21 cellular contexts compared by ENCODE assay signal in genomic region chr19:11540642-11541041, GRCh38. TPM values are rescaled to one million over a fixed set of nuclear protein-coding genes. Genes with fewer than 3 reads are reported as not detected.
DNase-seq lines count a peak whose midpoint lies in the region; ATAC-seq and TF ChIP-seq lines count a peak whose summit lies in the region.
"Had no signal": no experiment of that assay in that cellular context is flagged by ENCODE, and none has a peak within 500 bp of the region (broad histone marks: within the 10 kb centered on the region; RNA-seq: fewer than 3 reads in every experiment).

No MANE protein-coding gene starts in this region.

- no peaks in the 10 kb centered on the region for H3K9me3 ChIP-seq in psoas muscle
- H3K9me3 ChIP-seq: left lung, upper lobe of right lung had no signal

- ATAC-seq in psoas muscle (no peak), GM19035 (IDR thresholded peaks at IDR 0.05; ENCODE audit: unreplicated experiment) (no peak), GM18909 (IDR thresholded peaks at IDR 0.05; ENCODE audit: poor library complexity, unreplicated experiment) (no peak)
- ATAC-seq: left lung, upper lobe of right lung had no signal

- no peak overlapping the region for H3K4me3 Mint-ChIP-seq in immature natural killer cell
- H3K4me3 Mint-ChIP-seq: IgD-negative memory B cell had no signal

- no peak for TF ChIP-seq CTCF in psoas muscle (IDR thresholded peaks at IDR 0.05)

- H3K9me3 Mint-ChIP-seq in immature natural killer cell = no peaks in the 10 kb centered on the region
- H3K9me3 Mint-ChIP-seq: IgD-negative memory B cell had no signal

- TF ChIP-seq RAD21 in Ishikawa (IDR thresholded peaks at IDR 0.05; ENCODE audit: low read depth) = no peak

- H3K27ac ChIP-seq in psoas muscle = no peak overlapping the region
- H3K27ac ChIP-seq: left lung, upper lobe of right lung had no signal

- intact Hi-C loops in psoas muscle (cut with DNase I) = no loop called here

- TF ChIP-seq EP300 in Ishikawa (IDR thresholded peaks at IDR 0.05; ENCODE audit: borderline replicate concordance) = no peak

- H3K27me3 ChIP-seq in psoas muscle (ENCODE audit: insufficient read depth in 3 of 3, low read length in 2 of 3) = no peaks in the 10 kb centered on the region

- no peaks in the 10 kb centered on the region for H3K36me3 ChIP-seq in psoas muscle (ENCODE audit: insufficient read depth in 1 of 2, low read depth in 1 of 2)
- H3K36me3 ChIP-seq: left lung, upper lobe of right lung had no signal

- H3K36me3 Mint-ChIP-seq in immature natural killer cell = no peaks in the 10 kb centered on the region
- H3K36me3 Mint-ChIP-seq: IgD-negative memory B cell had no signal

- no peaks in the 10 kb centered on the region for H3K4me1 ChIP-seq in psoas muscle

- H3K27ac Mint-ChIP-seq in immature natural killer cell = no peak overlapping the region
- H3K27ac Mint-ChIP-seq: IgD-negative memory B cell had no signal

- 70 to 88% (median 75%) methylated on average over 5 of the region's 5 CpGs for WGBS in psoas muscle, 3 donors

- H3K4me3 ChIP-seq in psoas muscle = peak overlapping the region; percentile 47
- H3K4me3 ChIP-seq: left lung, upper lobe of right lung had no signal

- H3K4me1 Mint-ChIP-seq in immature natural killer cell = peaks cover 3 to 7% of the 10 kb centered on the region in 2 donors

- in situ Hi-C loops in ACHN (cut with HindIII; ENCODE audit: low pct_ligation_motif_present, low pct_unique_long_range_greater_than_20kb, low sequenced_read_pairs) = no loop called here

- peaks cover 4 to 19% (median 8%) of the 10 kb centered on the region in 3 donors for H3K27me3 Mint-ChIP-seq in immature natural killer cell (ENCODE audit: low read depth in 3 of 3)

- peak; percentile 32 for DNase-seq in ACHN
- DNase-seq in glomerular visceral epithelial cell (ENCODE audit: extremely low spot score) = peak; percentile 85
- no peak for DNase-seq in psoas muscle
- DNase-seq in NCI-H187 (lab: John Stamatoyannopoulos, UW) = no peak
- DNase-seq in immature natural killer cell = no peak
- DNase-seq: activated CD4-positive, alpha-beta T cell treated with anti-CD3 and anti-CD28 coated beads for 48 hours; activated gamma-delta T cell; foreskin fibroblast; left lung; MV-4-11; NCI-H1930; NCI-H524 treated with DMSO at 0.1 percent for 48 hours; posterior cingulate gyrus; stimulated activated CD4-positive, alpha-beta T cell treated with anti-CD3 and anti-CD28 coated beads, Interleukin-12 subunit alpha, Interleukin-12 subunit beta, amount 100 ng/mL, for 4 hours; T1000; upper lobe of right lung had no signal

TF ChIP-seq in Ishikawa, 13 proteins besides CTCF, POLR2A, EP300 and RAD21:
- TF ChIP-seq TEAD4 (IDR thresholded peaks at IDR 0.05) (peak; percentile 59), NFIC (IDR thresholded peaks at IDR 0.05) (0 out of 2 replicates have a peak, but pooled peaks have one; percentile 23), USF1 (IDR thresholded peaks at IDR 0.05) (no peak)

RNA-seq across cellular contexts. Expression of gene CNN1, which starts 2.0 kb away (rescaled TPM):
- 10 to 100 TPM in 1 of 4 donors, 1 to 10 TPM in 3; 1.9 to 11.9 (median 5.6) TPM for total RNA-seq in psoas muscle
- polyA plus RNA-seq in psoas muscle (10 to 100 TPM in 1 of 3 donors, 1 to 10 TPM in 2; 4.4 to 11.0 (median 5.7) TPM), immature natural killer cell (not detected)
- total RNA-seq: OCI-LY7 had no signal
- polyA plus RNA-seq: IgD-negative memory B cell had no signal

RNA-seq across cellular contexts. Expression of gene ECSIT, which starts 11.7 kb away (rescaled TPM):
- total RNA-seq in psoas muscle = 100 to 1,000 TPM in 2 of 4 donors, 10 to 100 TPM in 2; 84.3 to 113 (median 101) TPM
- polyA plus RNA-seq in psoas muscle (100 to 1,000 TPM; 136 to 196 (median 162) TPM), immature natural killer cell (10 to 100 TPM; 25.6 to 29.4 (median 26.2) TPM)

RNA-seq across cellular contexts. Expression of gene ELOF1, which starts 18.4 kb away (rescaled TPM):
- total RNA-seq in psoas muscle = 10 to 100 TPM; 24.3 to 47.3 (median 33.2) TPM
- 10 to 100 TPM; 64.6 to 82.5 (median 72.2) TPM for polyA plus RNA-seq in psoas muscle
- polyA plus RNA-seq in immature natural killer cell = 100 to 1,000 TPM in 1 of 3 donors, 10 to 100 TPM in 2; 88.4 to 102 (median 98.3) TPM

RNA-seq across cellular contexts. Expression of gene ZNF653, which starts 35.0 kb away (rescaled TPM):
- total RNA-seq in psoas muscle = 10 to 100 TPM in 1 of 4 donors, 1 to 10 TPM in 3; 5.7 to 11.5 (median 7.3) TPM
- polyA plus RNA-seq in psoas muscle (1 to 10 TPM; 4.0 to 6.5 (median 5.3) TPM), immature natural killer cell (1 to 10 TPM in 2 of 3 donors, under 1 TPM in 1; 0.78 to 3.3 (median 1.1) TPM)

RNA-seq across cellular contexts. Expression of gene ACP5, which starts 36.8 kb away (rescaled TPM):
- total RNA-seq in psoas muscle = 1 to 10 TPM; 1.3 to 2.7 (median 1.9) TPM
- polyA plus RNA-seq in psoas muscle (under 1 TPM; 0.44 to 0.78 (median 0.62) TPM), immature natural killer cell (10 to 100 TPM; 10.9 to 14.0 (median 13.9) TPM)

Comparison
In these comparisons a context has a peak if more than half of its experiments do, and no peak if none do; other contexts are left out.
1. DNase-seq: peak in ACHN (single experiment) and glomerular visceral epithelial cell (single experiment); none in psoas muscle (0 of 2), NCI-H187 (0 of 2) and immature natural killer cell (0 of 3).
2. RNA of gene CNN1, which starts 2.0 kb away (polyA plus RNA-seq): 4.4 to 11.0 TPM in psoas muscle; not detected in immature natural killer cell; every median in the first group is over 4 times any median in the second.
3. RNA of gene ECSIT, which starts 11.7 kb away (polyA plus RNA-seq): 136 to 196 TPM in psoas muscle; 25.6 to 29.4 TPM in immature natural killer cell; every median in the first group is over 4 times any median in the second.